17 cellular contexts compared by ENCODE assay signal in the genomic region with DNA sequence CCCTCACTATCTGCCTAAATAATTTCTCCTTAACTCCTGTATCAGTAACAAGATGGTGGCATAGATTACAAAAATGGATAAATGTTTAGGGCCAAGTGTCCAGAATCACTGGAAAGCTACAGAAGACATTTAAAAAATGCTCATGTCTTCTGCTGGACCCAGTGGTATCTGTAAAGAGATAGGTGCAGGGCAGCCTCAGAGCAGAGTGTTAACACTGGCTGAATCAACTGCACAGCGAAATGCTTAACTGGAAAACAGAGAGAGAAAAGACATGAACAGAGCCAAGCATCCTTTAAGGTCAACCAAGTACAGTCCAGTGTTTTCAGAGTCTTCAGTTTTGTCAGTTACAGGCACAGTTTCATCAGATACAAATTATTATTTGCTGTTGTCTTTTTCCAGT.
"Had no signal": no experiment of that assay in that cellular context is flagged by ENCODE, and none has a peak within 500 bp of the region (broad histone marks: within the 10 kb centered on the region; RNA-seq: fewer than 3 reads in every experiment).

No MANE protein-coding gene starts in this region.

- H3K27me3 Mint-ChIP-seq: activated B cell treated with CpG ODN at 0.5 μM for 24 hours; activated CD4-positive, alpha-beta T cell treated with anti-CD3 and anti-CD28 coated beads, Interleukin-2, amount 10 ng/mL, durations not matched to agents 24 days and 14 days; central memory CD8-positive, alpha-beta T cell had no signal

- H3K4me1 ChIP-seq: Peyer's patch had no signal

- ATAC-seq: activated CD8-positive, alpha-beta memory T cell treated with anti-CD3 and anti-CD28 coated beads, Interleukin-2, amount 10 ng/mL, durations not matched to agents 7 days and 5 days had no signal

- H3K9me3 ChIP-seq: Peyer's patch had no signal

- H3K36me3 ChIP-seq: Peyer's patch had no signal

- H3K27ac ChIP-seq: Peyer's patch, RWPE1 had no signal

- H3K4me1 Mint-ChIP-seq: activated B cell treated with CpG ODN at 0.5 μM for 24 hours; activated CD4-positive, alpha-beta T cell treated with anti-CD3 and anti-CD28 coated beads, Interleukin-2, amount 10 ng/mL, durations not matched to agents 24 days and 14 days; activated CD8-positive, alpha-beta memory T cell treated with anti-CD3 and anti-CD28 coated beads, Interleukin-2, amount 10 ng/mL, durations not matched to agents 7 days and 5 days; activated naive CD4-positive, alpha-beta T cell treated with anti-CD3 and anti-CD28 coated beads, Interleukin-2, amount 50 U/mL, for 24 hours had no signal

- DNase-seq: activated B cell treated with CpG ODN at 0.5 μM for 24 hours; activated CD4-positive, alpha-beta T cell treated with anti-CD3 and anti-CD28 coated beads for 1 hour; activated CD4-positive, alpha-beta T cell treated with anti-CD3 and anti-CD28 coated beads, Interleukin-2, amount 10 ng/mL, durations not matched to agents 24 days and 14 days; activated CD4-positive, alpha-beta T cell treated with anti-CD3 and anti-CD28 coated beads, Interleukin-2, amount 50 U/mL, for 48 hours; activated CD8-positive, alpha-beta memory T cell treated with anti-CD3 and anti-CD28 coated beads, Interleukin-2, amount 10 ng/mL, durations not matched to agents 7 days and 5 days; activated effector memory CD4-positive, alpha-beta T cell treated with Interleukin-2 at 50 U/mL for 16 hours; activated naive CD4-positive, alpha-beta T cell; activated T-cell treated with anti-CD3 and anti-CD28 coated beads, Interleukin-2, amount 50 U/mL, for 24 hours; aorta; Kasumi-1; NK-92 treated with Interleukin-12 subunit alpha and Interleukin-12 subunit beta, amount 100 ng/mL, for 24 hours; Peyer's patch had no signal

- H3K36me3 Mint-ChIP-seq: activated CD8-positive, alpha-beta memory T cell treated with anti-CD3 and anti-CD28 coated beads, Interleukin-2, amount 10 ng/mL, durations not matched to agents 7 days and 5 days; activated naive CD4-positive, alpha-beta T cell treated with anti-CD3 and anti-CD28 coated beads, Interleukin-2, amount 50 U/mL, for 24 hours had no signal

- H3K27me3 ChIP-seq: Peyer's patch had no signal

- H3K9me3 Mint-ChIP-seq: activated CD4-positive, alpha-beta T cell treated with anti-CD3 and anti-CD28 coated beads, Interleukin-2, amount 10 ng/mL, durations not matched to agents 24 days and 14 days; activated T-cell treated with anti-CD3 and anti-CD28 coated beads, Interleukin-2, amount 50 U/mL, for 24 hours; activated T-helper 1 cell treated with anti-CD3 and anti-CD28 coated beads, Interleukin-12 subunit alpha, Interleukin-12 subunit beta, Interleukin-2, Interleukin-4 antibody, amounts not matched to agents 30 ng/mL and 10 ng/mL and 1 ng/mL, durations not matched to agents 14 hours and 24 hours and 36 hours; central memory CD8-positive, alpha-beta T cell; T-helper 1 cell treated with Interleukin-12 subunit alpha and Interleukin-12 subunit beta and Interleukin-4 antibody, amounts not matched to agents 30 μg/mL and 1 μg/mL, for 36 hours had no signal

- H3K4me3 Mint-ChIP-seq: activated B cell treated with CpG ODN at 0.5 μM for 24 hours; activated CD4-positive, alpha-beta T cell treated with anti-CD3 and anti-CD28 coated beads, Interleukin-2, amount 10 ng/mL, durations not matched to agents 24 days and 14 days; activated CD8-positive, alpha-beta memory T cell treated with anti-CD3 and anti-CD28 coated beads, Interleukin-2, amount 10 ng/mL, durations not matched to agents 7 days and 5 days; activated naive CD4-positive, alpha-beta T cell treated with anti-CD3 and anti-CD28 coated beads, Interleukin-2, amount 50 U/mL, for 24 hours; activated T-cell treated with anti-CD3 and anti-CD28 coated beads, Interleukin-2, amount 50 U/mL, for 24 hours; activated T-helper 1 cell treated with anti-CD3 and anti-CD28 coated beads, Interleukin-12 subunit alpha, Interleukin-12 subunit beta, Interleukin-2, Interleukin-4 antibody, amounts not matched to agents 30 ng/mL and 10 ng/mL and 1 ng/mL, durations not matched to agents 14 hours and 24 hours and 36 hours; central memory CD8-positive, alpha-beta T cell; T-helper 1 cell treated with Interleukin-12 subunit alpha and Interleukin-12 subunit beta and Interleukin-4 antibody, amounts not matched to agents 30 μg/mL and 1 μg/mL, for 36 hours had no signal

- H3K27ac Mint-ChIP-seq: activated B cell treated with CpG ODN at 0.5 μM for 24 hours; activated CD4-positive, alpha-beta T cell treated with anti-CD3 and anti-CD28 coated beads, Interleukin-2, amount 10 ng/mL, durations not matched to agents 24 days and 14 days; activated CD8-positive, alpha-beta memory T cell treated with anti-CD3 and anti-CD28 coated beads, Interleukin-2, amount 10 ng/mL, durations not matched to agents 7 days and 5 days; activated naive CD4-positive, alpha-beta T cell treated with anti-CD3 and anti-CD28 coated beads, Interleukin-2, amount 50 U/mL, for 24 hours; activated T-cell treated with anti-CD3 and anti-CD28 coated beads, Interleukin-2, amount 50 U/mL, for 24 hours; activated T-helper 1 cell treated with anti-CD3 and anti-CD28 coated beads, Interleukin-12 subunit alpha, Interleukin-12 subunit beta, Interleukin-2, Interleukin-4 antibody, amounts not matched to agents 30 ng/mL and 10 ng/mL and 1 ng/mL, durations not matched to agents 14 hours and 24 hours and 36 hours; T-helper 1 cell treated with Interleukin-12 subunit alpha and Interleukin-12 subunit beta and Interleukin-4 antibody, amounts not matched to agents 30 μg/mL and 1 μg/mL, for 36 hours had no signal

- H3K4me3 ChIP-seq: Peyer's patch had no signal
